ENCODE assay signal across 2 cellular contexts in genomic region chr2:48427552-48427951, GRCh38.
TF ChIP-seq lines count a peak whose summit lies in the region.

No MANE protein-coding gene starts in this region.

TF ChIP-seq in HepG2, 621 proteins besides CTCF, POLR2A, EP300 and RAD21:
- no peak for TF ChIP-seq TRIM22 (IDR thresholded peaks at IDR 0.05)
- TF ChIP-seq ZNF121 (CRISPR knock-in tag; IDR thresholded peaks at IDR 0.05): peak; percentile 86
- no peak for TF ChIP-seq ZNF616 (CRISPR knock-in tag; IDR thresholded peaks at IDR 0.05; ENCODE audit: low read depth)
- TF ChIP-seq AHR (CRISPR knock-in tag; IDR thresholded peaks at IDR 0.05): no peak
- TF ChIP-seq HBP1 (CRISPR knock-in tag; IDR thresholded peaks at IDR 0.05; ENCODE audit: low read depth): no peak
- no peak for TF ChIP-seq HOMEZ (CRISPR knock-in tag; IDR thresholded peaks at IDR 0.05; ENCODE audit: low read depth)

TF ChIP-seq in K562, 482 proteins besides CTCF, POLR2A, EP300 and RAD21:
- TF ChIP-seq ZNF121 (CRISPR knock-in tag; conservative IDR thresholded peaks at IDR 0.05): peak; percentile 74
- TF ChIP-seq NCOA1 (IDR thresholded peaks at IDR 0.05; ENCODE audit: low read depth): no peak
